8 cellular contexts compared by ENCODE assay signal in genomic region chr6:139028658-139029469, GRCh38. TPM values are rescaled to one million over a fixed set of nuclear protein-coding genes. Genes with fewer than 3 reads are reported as not detected.
A peak's percentile ranks its signal among the peaks of the same experiment; 100 is the strongest.
DNase-seq lines count a peak whose midpoint lies in the region; ATAC-seq and TF ChIP-seq lines count a peak whose summit lies in the region.

ABRACL (plus strand) TSS chr6:139028745; CDS start chr6:139034161, 5,416 bp downstream.

- H3K9me3 ChIP-seq in Karpas-422 (ENCODE audit: low read length) = no peaks in the 10 kb centered on the region
- H3K9me3 ChIP-seq in thyroid gland = no peaks in the 10 kb centered on the region

- H3K9me3 Mint-ChIP-seq in activated naive CD4-positive, alpha-beta T cell treated with anti-CD3 and anti-CD28 coated beads, Interleukin-2, amount 10 ng/mL, durations not matched to agents 7 days and 5 days = no peaks in the 10 kb centered on the region
- H3K9me3 Mint-ChIP-seq in osteocyte (ENCODE audit: unreplicated experiment) = no peaks in the 10 kb centered on the region

- H3K9me2 ChIP-seq in Karpas-422 (replicated peaks; ENCODE audit: insufficient read depth, low read length) = no peaks in the 10 kb centered on the region

- peaks cover 50% of the 10 kb centered on the region for H3K79me2 ChIP-seq in Karpas-422 (ENCODE audit: low read length)

- TF ChIP-seq POLR2A in thyroid gland (IDR thresholded peaks at IDR 0.05) = peak; percentile 65 to 83

- H4K20me1 ChIP-seq in Karpas-422 (ENCODE audit: insufficient read depth, low read depth, low read length) = peaks cover 8% of the 10 kb centered on the region; the same call in 1 of the 2 replicates

- H3K27me3 Mint-ChIP-seq in activated naive CD4-positive, alpha-beta T cell treated with anti-CD3 and anti-CD28 coated beads, Interleukin-2, amount 10 ng/mL, durations not matched to agents 7 days and 5 days = peaks cover 3% of the 10 kb centered on the region
- H3K27me3 Mint-ChIP-seq in osteocyte (ENCODE audit: unreplicated experiment) = no peaks in the 10 kb centered on the region

- TF ChIP-seq CTCF in osteocyte (IDR thresholded peaks at IDR 0.05) = no peak
- TF ChIP-seq CTCF in thyroid gland (IDR thresholded peaks at IDR 0.05) = no peak

- peak within 1 kb of the TSS; percentile 88 for H3K27ac Mint-ChIP-seq in activated naive CD4-positive, alpha-beta T cell treated with anti-CD3 and anti-CD28 coated beads, Interleukin-2, amount 10 ng/mL, durations not matched to agents 7 days and 5 days
- H3K27ac Mint-ChIP-seq in osteocyte (ENCODE audit: unreplicated experiment) = peak within 1 kb of the TSS; percentile 86

- H3K4me3 ChIP-seq in Karpas-422 (ENCODE audit: low read length) (peak within 1 kb of the TSS; percentile 96), thyroid gland (replicated peaks in 1 of 3) (peak within 1 kb of the TSS; percentile 54 to 97 (median 97))

- H3K27ac ChIP-seq in Karpas-422 (ENCODE audit: low read length) (peak within 1 kb of the TSS; percentile 92), thyroid gland (peak within 1 kb of the TSS; percentile 54 to 92 (median 89))

- H3K4me2 ChIP-seq in Karpas-422 (ENCODE audit: low read depth, low read length, poor library complexity, severe bottlenecking) = peak within 1 kb of the TSS; percentile 84

- H2AFZ ChIP-seq in Karpas-422 (ENCODE audit: low read length) = peak within 1 kb of the TSS; percentile 85; the same call in 1 of the 2 replicates

- peaks cover 27% of the 10 kb centered on the region for H3K4me1 Mint-ChIP-seq in activated naive CD4-positive, alpha-beta T cell treated with anti-CD3 and anti-CD28 coated beads, Interleukin-2, amount 10 ng/mL, durations not matched to agents 7 days and 5 days
- H3K4me1 Mint-ChIP-seq in osteocyte (ENCODE audit: unreplicated experiment) = peaks cover 13% of the 10 kb centered on the region

- peaks cover 11% of the 10 kb centered on the region for H3K36me3 Mint-ChIP-seq in activated naive CD4-positive, alpha-beta T cell treated with anti-CD3 and anti-CD28 coated beads, Interleukin-2, amount 10 ng/mL, durations not matched to agents 7 days and 5 days
- H3K36me3 Mint-ChIP-seq in osteocyte (ENCODE audit: unreplicated experiment) = peaks cover 5% of the 10 kb centered on the region

- no peak within 1 kb of the TSS for H3K4me3 Mint-ChIP-seq in activated naive CD4-positive, alpha-beta T cell treated with anti-CD3 and anti-CD28 coated beads, Interleukin-2, amount 10 ng/mL, durations not matched to agents 7 days and 5 days
- peak within 1 kb of the TSS; percentile 93 for H3K4me3 Mint-ChIP-seq in osteocyte (ENCODE audit: unreplicated experiment)

- peaks cover 3% of the 10 kb centered on the region; the same call in 1 of the 2 replicates for H3K36me3 ChIP-seq in Karpas-422 (ENCODE audit: insufficient read depth, low read length)
- H3K36me3 ChIP-seq in thyroid gland = no peaks in the 10 kb centered on the region

- peak within 1 kb of the TSS; percentile 96 for H3K9ac ChIP-seq in Karpas-422 (ENCODE audit: low read length)

- DNase-seq in Daoy (ENCODE audit: low read depth) (peak; percentile 84), Karpas-422 (peak; percentile 91), SK-N-DZ (ENCODE audit: low spot score) (peak; percentile 83), glomerular visceral epithelial cell (ENCODE audit: extremely low spot score) (peak; percentile 86), osteocyte (ENCODE audit: extremely low spot score, unreplicated experiment) (peak; percentile 85), thyroid gland (peak; percentile 84 to 87)
- peak; percentile 89 for DNase-seq in activated naive CD4-positive, alpha-beta T cell treated with anti-CD3 and anti-CD28 coated beads, Interleukin-2, amount 10 ng/mL, durations not matched to agents 7 days and 5 days

- H3K27me3 ChIP-seq in Karpas-422 (ENCODE audit: low read length) (no peaks in the 10 kb centered on the region), thyroid gland (no peaks in the 10 kb centered on the region)

- intact Hi-C loops in thyroid gland (cut with DNase I) = no loop called here

- CTCF ChIA-PET in activated naive CD4-positive, alpha-beta T cell treated with anti-CD3 and anti-CD28 coated beads, Interleukin-2, amount 10 ng/mL, durations not matched to agents 7 days and 5 days (lab: Charles Lee) = interaction anchor here (0.8 to 1.3 kb wide), 3 partner anchors 22 to 85 kb away, joined by 3 read pairs; no protein-coding TSS in a partner anchor

- H3K4me1 ChIP-seq in Karpas-422 (ENCODE audit: low read length) (peaks cover 29% of the 10 kb centered on the region), thyroid gland (peaks cover 15 to 24% of the 10 kb centered on the region in 2 donors)

- peak; percentile 46 for ATAC-seq in GM21786 (IDR thresholded peaks at IDR 0.05; ENCODE audit: unreplicated experiment)

- WGBS in thyroid gland, 2 donors = 0 to 2% methylated on average over 23 to 32 of the region's 77 CpGs

RNA-seq across cellular contexts. Expression of gene ABRACL, which starts in this region (rescaled TPM):
- total RNA-seq in Daoy (2014; rRNA removed; shearing (Covaris generic)) = 83.1 and 85.8 TPM in 2 replicates
- total RNA-seq in Karpas-422 (2014; rRNA removed; shearing (Covaris generic); ENCODE audit: low replicate concordance) = 153 and 219 TPM in 2 replicates
- polyA plus RNA-seq in SK-N-DZ (2014; cell fraction: cytosol; rRNA removed) = 51.9 and 55.9 TPM in 2 replicates
- polyA plus RNA-seq in SK-N-DZ (2014; cell fraction: nucleus; rRNA removed) = 24.0 and 26.2 TPM in 2 replicates
- 16.9 and 23.0 TPM in 2 replicates for total RNA-seq in osteocyte
- total RNA-seq in thyroid gland = 10 to 100 TPM; 15.9 to 37.2 (median 27.5) TPM

Comparison
In these comparisons a context has a peak if more than half of its experiments do, and no peak if none do; other contexts are left out.
1. Peak in every context shown above with its lines: DNase-seq, ATAC-seq, H3K4me3 ChIP-seq and H3K27ac ChIP-seq.